Comparison of ENCODE assay signal across 7 cellular contexts in the genomic region with DNA sequence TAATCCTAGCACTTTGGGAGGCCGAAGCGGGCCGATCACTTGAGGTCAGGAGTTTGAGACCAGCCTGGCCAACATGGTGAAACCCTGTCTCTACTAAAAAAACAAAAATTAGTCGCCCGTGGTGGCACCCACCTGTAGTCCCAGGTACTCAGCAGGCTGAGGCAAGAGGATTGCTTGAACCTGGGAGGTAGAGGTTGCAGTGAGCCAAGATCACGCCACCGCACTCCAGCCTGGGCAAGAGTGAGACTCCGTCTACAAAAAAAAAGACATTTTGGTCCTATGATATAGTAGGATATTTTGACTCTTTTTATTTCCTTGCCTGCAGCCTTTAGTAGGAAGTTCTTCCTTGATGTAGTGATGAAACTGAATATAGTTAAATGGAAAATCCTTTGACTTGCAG. TPM values are rescaled to one million over a fixed set of nuclear protein-coding genes. Genes with fewer than 3 reads are reported as not detected.
"Had no signal": no experiment of that assay in that cellular context is flagged by ENCODE, and none has a peak within 500 bp of the region (broad histone marks: within the 10 kb centered on the region; RNA-seq: fewer than 3 reads in every experiment).

No MANE protein-coding gene starts in this region.

RNA-seq across cellular contexts. Expression of a gene that starts 8.5 kb away (rescaled TPM):
- total RNA-seq: activated naive CD4-positive, alpha-beta T cell treated with anti-CD3 and anti-CD28 coated beads for 36 hours; adrenal gland; cardiac septum; sigmoid colon; SK-MEL-5; subcutaneous adipose tissue had no signal
- polyA plus RNA-seq: ovary had no signal
